ENCODE assay signal across 8 cellular contexts in genomic region chr1:186374313-186375151, GRCh38. TPM values are rescaled to one million over a fixed set of nuclear protein-coding genes. Genes with fewer than 3 reads are reported as not detected.
DNase-seq lines count a peak whose midpoint lies in the region; ATAC-seq and TF ChIP-seq lines count a peak whose summit lies in the region.

No MANE protein-coding gene starts in this region.

- peaks cover 89% of the 10 kb centered on the region for H3K79me2 ChIP-seq in neural progenitor cell (ENCODE audit: low read depth)

- ATAC-seq in GM18861 (IDR thresholded peaks at IDR 0.05; ENCODE audit: unreplicated experiment) (peak; percentile 42), HG03060 (IDR thresholded peaks at IDR 0.05; ENCODE audit: low read depth, unreplicated experiment) (peak; percentile 36)

- H3K4me3 ChIP-seq in neural progenitor cell, result peak overlapping the region; percentile 86

- no peaks in the 10 kb centered on the region for H3K27me3 ChIP-seq in neural progenitor cell

- H3K27ac Mint-ChIP-seq in neural progenitor cell, result peak overlapping the region; percentile 87

- H3K4me1 ChIP-seq in neural progenitor cell, result peaks cover 19% of the 10 kb centered on the region

- H3K9me3 Mint-ChIP-seq in neural progenitor cell, result no peaks in the 10 kb centered on the region

- peak overlapping the region; percentile 100 for H3K4me3 Mint-ChIP-seq in neural progenitor cell

- peaks cover 16% of the 10 kb centered on the region for H4K20me1 ChIP-seq in neural progenitor cell (ENCODE audit: low read depth)

- H3F3A ChIP-seq in neural progenitor cell (ENCODE audit: low read depth), result peaks cover 15% of the 10 kb centered on the region

- DNase-seq in NCI-H345 treated with DMSO at 0.1 percent for 48 hours (lab: John Stamatoyannopoulos, UW; ENCODE audit: unreplicated experiment) (peak; percentile 52), fibroblast of peridontal ligament (ENCODE audit: extremely low read depth) (peak; percentile 52), neural progenitor cell (ENCODE audit: low spot score) (peak; percentile 41), T-helper 9 cell (no peak)
- DNase-seq in activated T-cell treated with anti-CD3 and anti-CD28 coated beads, Interleukin-2, amount 50 U/mL, for 1 hour, result peak; percentile 21

- TF ChIP-seq CTCF in C4-2B (conservative IDR thresholded peaks at IDR 0.05) (no peak), neural progenitor cell (IDR thresholded peaks at IDR 0.05) (no peak)

- peak overlapping the region; percentile 63 for H2AFZ ChIP-seq in neural progenitor cell (replicated peaks)

- peak overlapping the region; percentile 84 for H3K4me2 ChIP-seq in neural progenitor cell

- H3K27ac ChIP-seq in C4-2B (peak overlapping the region; percentile 94), neural progenitor cell (peak overlapping the region; percentile 94)

- peaks cover 13% of the 10 kb centered on the region for H3K4me1 Mint-ChIP-seq in neural progenitor cell

- no peaks in the 10 kb centered on the region for H3K9me3 ChIP-seq in neural progenitor cell (ENCODE audit: low read depth)

- peaks cover 19% of the 10 kb centered on the region for H3K36me3 Mint-ChIP-seq in neural progenitor cell

- peaks cover 4% of the 10 kb centered on the region for H3K27me3 Mint-ChIP-seq in neural progenitor cell (ENCODE audit: insufficient read depth, low read depth)

- H3K36me3 ChIP-seq in neural progenitor cell, result peaks cover 23% of the 10 kb centered on the region

- H3K9ac ChIP-seq in neural progenitor cell, result peak overlapping the region; percentile 79

RNA-seq across cellular contexts. Expression of gene TPR, which starts 0.5 kb away (rescaled TPM):
- 84.6 and 119 TPM in 2 replicates for total RNA-seq in neural progenitor cell (ENCODE audit: low replicate concordance)

RNA-seq across cellular contexts. Expression of gene ODR4, which starts 1.1 kb away (rescaled TPM):
- total RNA-seq in neural progenitor cell (ENCODE audit: low replicate concordance), result 24.9 and 37.2 TPM in 2 replicates
